In the genomic region with DNA sequence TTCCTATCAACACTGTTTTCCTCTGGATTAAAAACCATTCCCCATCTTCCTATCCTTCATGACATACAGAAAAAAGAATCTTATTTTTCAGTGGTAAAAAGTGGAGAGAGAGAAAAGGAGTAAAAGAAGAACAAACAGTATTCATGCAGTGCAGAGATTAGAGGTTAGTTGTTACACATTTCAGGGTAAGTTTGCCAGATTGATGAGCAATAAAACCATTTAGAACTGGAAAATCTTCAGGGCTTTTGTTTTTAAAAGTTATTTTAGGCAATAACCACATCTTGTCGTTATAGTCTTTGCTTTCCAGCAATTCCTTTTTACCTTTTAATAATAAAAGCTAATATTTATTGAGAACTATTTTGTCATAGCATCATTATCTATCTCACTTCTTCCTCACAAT, we compare ENCODE assay signal across 1 cellular context.
TF ChIP-seq lines count a peak whose summit lies in the region.

No MANE protein-coding gene starts in this region.

TF ChIP-seq in GM12878, 131 proteins besides CTCF, POLR2A, EP300 and RAD21:
- TF ChIP-seq, protein P1, sequence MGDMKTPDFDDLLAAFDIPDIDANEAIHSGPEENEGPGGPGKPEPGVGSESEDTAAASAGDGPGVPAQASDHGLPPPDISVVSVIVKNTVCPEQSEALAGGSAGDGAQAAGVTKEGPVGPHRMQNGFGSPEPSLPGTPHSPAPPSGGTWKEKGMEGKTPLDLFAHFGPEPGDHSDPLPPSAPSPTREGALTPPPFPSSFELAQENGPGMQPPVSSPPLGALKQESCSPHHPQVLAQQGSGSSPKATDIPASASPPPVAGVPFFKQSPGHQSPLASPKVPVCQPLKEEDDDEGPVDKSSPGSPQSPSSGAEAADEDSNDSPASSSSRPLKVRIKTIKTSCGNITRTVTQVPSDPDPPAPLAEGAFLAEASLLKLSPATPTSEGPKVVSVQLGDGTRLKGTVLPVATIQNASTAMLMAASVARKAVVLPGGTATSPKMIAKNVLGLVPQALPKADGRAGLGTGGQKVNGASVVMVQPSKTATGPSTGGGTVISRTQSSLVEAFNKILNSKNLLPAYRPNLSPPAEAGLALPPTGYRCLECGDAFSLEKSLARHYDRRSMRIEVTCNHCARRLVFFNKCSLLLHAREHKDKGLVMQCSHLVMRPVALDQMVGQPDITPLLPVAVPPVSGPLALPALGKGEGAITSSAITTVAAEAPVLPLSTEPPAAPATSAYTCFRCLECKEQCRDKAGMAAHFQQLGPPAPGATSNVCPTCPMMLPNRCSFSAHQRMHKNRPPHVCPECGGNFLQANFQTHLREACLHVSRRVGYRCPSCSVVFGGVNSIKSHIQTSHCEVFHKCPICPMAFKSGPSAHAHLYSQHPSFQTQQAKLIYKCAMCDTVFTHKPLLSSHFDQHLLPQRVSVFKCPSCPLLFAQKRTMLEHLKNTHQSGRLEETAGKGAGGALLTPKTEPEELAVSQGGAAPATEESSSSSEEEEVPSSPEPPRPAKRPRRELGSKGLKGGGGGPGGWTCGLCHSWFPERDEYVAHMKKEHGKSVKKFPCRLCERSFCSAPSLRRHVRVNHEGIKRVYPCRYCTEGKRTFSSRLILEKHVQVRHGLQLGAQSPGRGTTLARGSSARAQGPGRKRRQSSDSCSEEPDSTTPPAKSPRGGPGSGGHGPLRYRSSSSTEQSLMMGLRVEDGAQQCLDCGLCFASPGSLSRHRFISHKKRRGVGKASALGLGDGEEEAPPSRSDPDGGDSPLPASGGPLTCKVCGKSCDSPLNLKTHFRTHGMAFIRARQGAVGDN (IDR thresholded peaks at IDR 0.05) = no peak
- TF ChIP-seq, protein P2, sequence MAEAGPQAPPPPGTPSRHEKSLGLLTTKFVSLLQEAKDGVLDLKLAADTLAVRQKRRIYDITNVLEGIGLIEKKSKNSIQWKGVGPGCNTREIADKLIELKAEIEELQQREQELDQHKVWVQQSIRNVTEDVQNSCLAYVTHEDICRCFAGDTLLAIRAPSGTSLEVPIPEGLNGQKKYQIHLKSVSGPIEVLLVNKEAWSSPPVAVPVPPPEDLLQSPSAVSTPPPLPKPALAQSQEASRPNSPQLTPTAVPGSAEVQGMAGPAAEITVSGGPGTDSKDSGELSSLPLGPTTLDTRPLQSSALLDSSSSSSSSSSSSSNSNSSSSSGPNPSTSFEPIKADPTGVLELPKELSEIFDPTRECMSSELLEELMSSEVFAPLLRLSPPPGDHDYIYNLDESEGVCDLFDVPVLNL (IDR thresholded peaks at IDR 0.05; ENCODE audit: low read depth, low read length) = no peak
- no peak for TF ChIP-seq TCF3 (IDR thresholded peaks at IDR 0.05; ENCODE audit: borderline replicate concordance, insufficient read depth, low read depth, low read length)
- no peak for TF ChIP-seq KAT2A (conservative IDR thresholded peaks at IDR 0.05; ENCODE audit: control insufficient read depth, low read depth, low read length)
- no peak for TF ChIP-seq RCOR1 (conservative IDR thresholded peaks at IDR 0.05; ENCODE audit: low read depth, low read length)
